27 cellular contexts compared by ENCODE assay signal in genomic region chr7:34902181-34902580, GRCh38.
"Had no signal": no experiment of that assay in that cellular context is flagged by ENCODE, and none has a peak within 500 bp of the region (broad histone marks: within the 10 kb centered on the region; RNA-seq: fewer than 3 reads in every experiment).

No MANE protein-coding gene starts in this region.

- H3K9me3 ChIP-seq: gastrocnemius medialis, lower lobe of right lung, ovary, psoas muscle, right lobe of liver, suprapubic skin, thyroid gland, vagina had no signal

- H3K36me3 ChIP-seq: gastrocnemius medialis, lower lobe of right lung, ovary, right lobe of liver, suprapubic skin, thyroid gland, vagina had no signal

- ATAC-seq: esophagus mucosa; gastrocnemius medialis; left ventricle myocardium superior; lower lobe of right lung; naive thymus-derived CD8-positive, alpha-beta T cell; psoas muscle; right lobe of liver; stimulated activated naive CD8-positive, alpha-beta T cell treated with anti-CD3 and anti-CD28 coated beads, Interleukin-15, amount 100 ng/mL, for 72 hours had no signal

- H3K27ac ChIP-seq: epithelial cell of prostate, gastrocnemius medialis, lower lobe of right lung, ovary, psoas muscle, right lobe of liver, suprapubic skin, thyroid gland, vagina had no signal

- H3K4me1 ChIP-seq: gastrocnemius medialis, lower lobe of right lung, psoas muscle, right lobe of liver, suprapubic skin, thyroid gland, vagina had no signal

- DNase-seq: effector CD8-positive, alpha-beta T cell; endodermal cell; foreskin fibroblast; gastrocnemius medialis; head of caudate nucleus; left ventricle myocardium superior; lower lobe of right lung; naive thymus-derived CD8-positive, alpha-beta T cell; nephron progenitor cell; occipital lobe; ovary; posterior cingulate gyrus; psoas muscle; retina; right lobe of liver; small intestine; stimulated activated CD4-positive, alpha-beta T cell treated with anti-CD3 and anti-CD28 coated beads, Interleukin-15, amount 100 ng/mL, for 24 hours; stimulated activated CD4-positive, alpha-beta T cell treated with anti-CD3 and anti-CD28 coated beads, Interleukin-2, amount 100 ng/mL, for 48 hours; stimulated activated CD8-positive, alpha-beta memory T cell treated with anti-CD3 and anti-CD28 coated beads, Interleukin-4, amount 100 ng/mL, for 48 hours; stimulated activated naive CD4-positive, alpha-beta T cell; stimulated activated naive CD8-positive, alpha-beta T cell treated with anti-CD3 and anti-CD28 coated beads, Interleukin-15, amount 100 ng/mL, for 72 hours; thyroid gland; trophoblast cell had no signal

- H3K27me3 ChIP-seq: gastrocnemius medialis, ovary, right lobe of liver, suprapubic skin, thyroid gland, vagina had no signal

- H3K4me3 ChIP-seq: gastrocnemius medialis, lower lobe of right lung, ovary, psoas muscle, right lobe of liver, suprapubic skin, thyroid gland, vagina had no signal
